Comparison of ENCODE assay signal across 8 cellular contexts in genomic region chrX:70476934-70477733, GRCh38. TPM values are rescaled to one million over a fixed set of nuclear protein-coding genes. Genes with fewer than 3 reads are reported as not detected.
DNase-seq lines count a peak whose midpoint lies in the region; ATAC-seq, FAIRE-seq and TF ChIP-seq lines count a peak whose summit lies in the region.

No MANE protein-coding gene starts in this region.

- peak overlapping the region; percentile 86 for H3K27ac ChIP-seq in cardiac muscle cell
- peak overlapping the region; percentile 69 to 80 for H3K27ac ChIP-seq in ascending aorta
- H3K27ac ChIP-seq in kidney (ENCODE audit: low read depth in 2 of 2, low read length in 2 of 2): peak overlapping the region; percentile 74 to 81
- peak overlapping the region; percentile 61 for H3K27ac ChIP-seq in vagina

- intact Hi-C loops in cardiac septum (cut with DNase I): no loop called here
- intact Hi-C loops in ascending aorta (cut with DNase I): no loop called here
- intact Hi-C loops in kidney (cut with DNase I): no loop called here
- intact Hi-C loops in vagina (cut with DNase I): no loop called here

- TF ChIP-seq CTCF in cardiac muscle cell (IDR thresholded peaks at IDR 0.05; ENCODE audit: low read depth, low read length) (no peak), ascending aorta (IDR thresholded peaks at IDR 0.05) (no peak), kidney (IDR thresholded peaks at IDR 0.05; ENCODE audit: borderline replicate concordance, extremely low read depth, insufficient read depth) (no peak), vagina (IDR thresholded peaks at IDR 0.05) (no peak)

- DNase-seq in cardiac muscle cell (ENCODE audit: low read depth in 1 of 2, low spot score in 1 of 2): peak in 1 of 2 donors; percentile 68
- no peak for DNase-seq in cardiac septum (ENCODE audit: low spot score)
- peak in 1 of 2 donors; percentile 66 for DNase-seq in ascending aorta (ENCODE audit: low spot score in 2 of 2)
- peak; percentile 83 for DNase-seq in kidney
- DNase-seq in vagina (ENCODE audit: extremely low spot score in 2 of 2): no peak
- DNase-seq in GM19240 (ENCODE audit: insufficient read length, low spot score): no peak

- no peak for FAIRE-seq in kidney (lab: Jason Lieb, UNC)

- H3K9me3 ChIP-seq in cardiac muscle cell (ENCODE audit: low read depth) (no peaks in the 10 kb centered on the region), ascending aorta (no peaks in the 10 kb centered on the region), kidney (ENCODE audit: control insufficient read depth in 1 of 2, low read length in 2 of 2) (no peaks in the 10 kb centered on the region), vagina (no peaks in the 10 kb centered on the region)

- peak overlapping the region in 1 of 2 donors; percentile 34 for H3K9ac ChIP-seq in kidney (ENCODE audit: low read length in 2 of 2)

- ATAC-seq in GM21528 (IDR thresholded peaks at IDR 0.05; ENCODE audit: low FRiP score, unreplicated experiment): no peak
- no peak for ATAC-seq in GM21529 (IDR thresholded peaks at IDR 0.05; ENCODE audit: unreplicated experiment)

- TF ChIP-seq POLR2A in vagina (IDR thresholded peaks at IDR 0.05): no peak

- H3K4me3 ChIP-seq in cardiac muscle cell (no peak overlapping the region), ascending aorta (no peak overlapping the region), kidney (ENCODE audit: low read length in 2 of 2) (no peak overlapping the region), vagina (no peak overlapping the region)

- H3K36me3 ChIP-seq in cardiac muscle cell (no peaks in the 10 kb centered on the region), ascending aorta (no peaks in the 10 kb centered on the region), kidney (ENCODE audit: control insufficient read depth in 1 of 2, insufficient read depth in 2 of 2, low read length in 2 of 2) (no peaks in the 10 kb centered on the region), vagina (no peaks in the 10 kb centered on the region)

- peaks cover 47% of the 10 kb centered on the region for H3K4me1 ChIP-seq in cardiac muscle cell (ENCODE audit: low read depth)
- peaks cover 10 to 15% of the 10 kb centered on the region in 2 donors for H3K4me1 ChIP-seq in ascending aorta
- peaks cover 14 to 25% of the 10 kb centered on the region in 2 donors for H3K4me1 ChIP-seq in kidney (ENCODE audit: control insufficient read depth in 1 of 2, insufficient read depth in 1 of 2, low read depth in 1 of 2, low read length in 2 of 2)
- H3K4me1 ChIP-seq in vagina: peaks cover 31% of the 10 kb centered on the region

- H3K27me3 ChIP-seq in cardiac muscle cell: no peaks in the 10 kb centered on the region
- no peaks in the 10 kb centered on the region for H3K27me3 ChIP-seq in ascending aorta
- no peaks in the 10 kb centered on the region for H3K27me3 ChIP-seq in vagina

RNA-seq across cellular contexts. Expression of gene DLG3, which starts 32.5 kb away (rescaled TPM):
- total RNA-seq in cardiac muscle cell (34.1 and 50.1 TPM in 2 replicates), cardiac septum (10.9 TPM), ascending aorta (6.5 TPM), kidney (38.3 TPM), vagina (27.0 TPM)
- polyA plus RNA-seq in cardiac muscle cell (27.1 and 28.8 TPM in 2 replicates), kidney (ENCODE audit: insufficient read depth, low read depth, low replicate concordance) (14.2 TPM)

RNA-seq across cellular contexts. Expression of gene GDPD2, which starts 54.0 kb away (rescaled TPM):
- total RNA-seq in cardiac muscle cell (not detected in 2 replicates), cardiac septum (not detected), ascending aorta (not detected), kidney (7.0 TPM), vagina (not detected)
- polyA plus RNA-seq in cardiac muscle cell (not detected in 2 replicates), kidney (ENCODE audit: insufficient read depth, low read depth, low replicate concordance) (2.5 TPM)
